1 cellular context compared by ENCODE assay signal in the genomic region with DNA sequence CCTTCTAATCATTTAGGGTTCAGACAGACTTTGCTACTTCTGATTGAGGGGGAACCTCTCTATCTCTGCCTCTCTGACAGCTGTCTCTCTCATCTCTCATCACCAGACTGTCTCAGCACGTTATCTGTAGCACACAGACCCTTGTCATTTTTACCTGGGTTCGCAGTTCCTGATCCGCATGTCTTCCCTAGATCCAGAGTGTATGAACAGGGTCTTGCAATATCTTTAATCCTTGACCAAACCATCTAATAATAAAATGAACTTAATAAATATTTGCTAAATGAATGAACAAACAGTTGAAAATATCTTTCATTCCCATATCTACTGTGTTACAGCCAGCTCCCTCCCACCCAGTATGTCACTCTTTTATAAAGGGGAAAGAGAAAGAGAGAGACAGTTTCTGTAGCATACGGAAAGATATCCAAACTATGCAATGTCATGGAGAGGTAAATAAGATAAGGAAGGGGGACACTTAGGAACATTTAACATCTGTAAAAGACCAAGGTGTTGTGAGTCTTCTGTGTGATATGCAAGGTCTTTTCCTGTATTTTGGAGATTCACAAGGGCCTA.
TF ChIP-seq lines count a peak whose summit lies in the region.

No MANE protein-coding gene starts in this region.

TF ChIP-seq in K562, 482 proteins besides CTCF, POLR2A, EP300 and RAD21 (continued from another document and continues in another):
- TF ChIP-seq, protein P1, sequence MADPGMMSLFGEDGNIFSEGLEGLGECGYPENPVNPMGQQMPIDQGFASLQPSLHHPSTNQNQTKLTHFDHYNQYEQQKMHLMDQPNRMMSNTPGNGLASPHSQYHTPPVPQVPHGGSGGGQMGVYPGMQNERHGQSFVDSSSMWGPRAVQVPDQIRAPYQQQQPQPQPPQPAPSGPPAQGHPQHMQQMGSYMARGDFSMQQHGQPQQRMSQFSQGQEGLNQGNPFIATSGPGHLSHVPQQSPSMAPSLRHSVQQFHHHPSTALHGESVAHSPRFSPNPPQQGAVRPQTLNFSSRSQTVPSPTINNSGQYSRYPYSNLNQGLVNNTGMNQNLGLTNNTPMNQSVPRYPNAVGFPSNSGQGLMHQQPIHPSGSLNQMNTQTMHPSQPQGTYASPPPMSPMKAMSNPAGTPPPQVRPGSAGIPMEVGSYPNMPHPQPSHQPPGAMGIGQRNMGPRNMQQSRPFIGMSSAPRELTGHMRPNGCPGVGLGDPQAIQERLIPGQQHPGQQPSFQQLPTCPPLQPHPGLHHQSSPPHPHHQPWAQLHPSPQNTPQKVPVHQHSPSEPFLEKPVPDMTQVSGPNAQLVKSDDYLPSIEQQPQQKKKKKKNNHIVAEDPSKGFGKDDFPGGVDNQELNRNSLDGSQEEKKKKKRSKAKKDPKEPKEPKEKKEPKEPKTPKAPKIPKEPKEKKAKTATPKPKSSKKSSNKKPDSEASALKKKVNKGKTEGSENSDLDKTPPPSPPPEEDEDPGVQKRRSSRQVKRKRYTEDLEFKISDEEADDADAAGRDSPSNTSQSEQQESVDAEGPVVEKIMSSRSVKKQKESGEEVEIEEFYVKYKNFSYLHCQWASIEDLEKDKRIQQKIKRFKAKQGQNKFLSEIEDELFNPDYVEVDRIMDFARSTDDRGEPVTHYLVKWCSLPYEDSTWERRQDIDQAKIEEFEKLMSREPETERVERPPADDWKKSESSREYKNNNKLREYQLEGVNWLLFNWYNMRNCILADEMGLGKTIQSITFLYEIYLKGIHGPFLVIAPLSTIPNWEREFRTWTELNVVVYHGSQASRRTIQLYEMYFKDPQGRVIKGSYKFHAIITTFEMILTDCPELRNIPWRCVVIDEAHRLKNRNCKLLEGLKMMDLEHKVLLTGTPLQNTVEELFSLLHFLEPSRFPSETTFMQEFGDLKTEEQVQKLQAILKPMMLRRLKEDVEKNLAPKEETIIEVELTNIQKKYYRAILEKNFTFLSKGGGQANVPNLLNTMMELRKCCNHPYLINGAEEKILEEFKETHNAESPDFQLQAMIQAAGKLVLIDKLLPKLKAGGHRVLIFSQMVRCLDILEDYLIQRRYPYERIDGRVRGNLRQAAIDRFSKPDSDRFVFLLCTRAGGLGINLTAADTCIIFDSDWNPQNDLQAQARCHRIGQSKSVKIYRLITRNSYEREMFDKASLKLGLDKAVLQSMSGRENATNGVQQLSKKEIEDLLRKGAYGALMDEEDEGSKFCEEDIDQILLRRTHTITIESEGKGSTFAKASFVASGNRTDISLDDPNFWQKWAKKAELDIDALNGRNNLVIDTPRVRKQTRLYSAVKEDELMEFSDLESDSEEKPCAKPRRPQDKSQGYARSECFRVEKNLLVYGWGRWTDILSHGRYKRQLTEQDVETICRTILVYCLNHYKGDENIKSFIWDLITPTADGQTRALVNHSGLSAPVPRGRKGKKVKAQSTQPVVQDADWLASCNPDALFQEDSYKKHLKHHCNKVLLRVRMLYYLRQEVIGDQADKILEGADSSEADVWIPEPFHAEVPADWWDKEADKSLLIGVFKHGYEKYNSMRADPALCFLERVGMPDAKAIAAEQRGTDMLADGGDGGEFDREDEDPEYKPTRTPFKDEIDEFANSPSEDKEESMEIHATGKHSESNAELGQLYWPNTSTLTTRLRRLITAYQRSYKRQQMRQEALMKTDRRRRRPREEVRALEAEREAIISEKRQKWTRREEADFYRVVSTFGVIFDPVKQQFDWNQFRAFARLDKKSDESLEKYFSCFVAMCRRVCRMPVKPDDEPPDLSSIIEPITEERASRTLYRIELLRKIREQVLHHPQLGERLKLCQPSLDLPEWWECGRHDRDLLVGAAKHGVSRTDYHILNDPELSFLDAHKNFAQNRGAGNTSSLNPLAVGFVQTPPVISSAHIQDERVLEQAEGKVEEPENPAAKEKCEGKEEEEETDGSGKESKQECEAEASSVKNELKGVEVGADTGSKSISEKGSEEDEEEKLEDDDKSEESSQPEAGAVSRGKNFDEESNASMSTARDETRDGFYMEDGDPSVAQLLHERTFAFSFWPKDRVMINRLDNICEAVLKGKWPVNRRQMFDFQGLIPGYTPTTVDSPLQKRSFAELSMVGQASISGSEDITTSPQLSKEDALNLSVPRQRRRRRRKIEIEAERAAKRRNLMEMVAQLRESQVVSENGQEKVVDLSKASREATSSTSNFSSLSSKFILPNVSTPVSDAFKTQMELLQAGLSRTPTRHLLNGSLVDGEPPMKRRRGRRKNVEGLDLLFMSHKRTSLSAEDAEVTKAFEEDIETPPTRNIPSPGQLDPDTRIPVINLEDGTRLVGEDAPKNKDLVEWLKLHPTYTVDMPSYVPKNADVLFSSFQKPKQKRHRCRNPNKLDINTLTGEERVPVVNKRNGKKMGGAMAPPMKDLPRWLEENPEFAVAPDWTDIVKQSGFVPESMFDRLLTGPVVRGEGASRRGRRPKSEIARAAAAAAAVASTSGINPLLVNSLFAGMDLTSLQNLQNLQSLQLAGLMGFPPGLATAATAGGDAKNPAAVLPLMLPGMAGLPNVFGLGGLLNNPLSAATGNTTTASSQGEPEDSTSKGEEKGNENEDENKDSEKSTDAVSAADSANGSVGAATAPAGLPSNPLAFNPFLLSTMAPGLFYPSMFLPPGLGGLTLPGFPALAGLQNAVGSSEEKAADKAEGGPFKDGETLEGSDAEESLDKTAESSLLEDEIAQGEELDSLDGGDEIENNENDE (IDR thresholded peaks at IDR 0.05; ENCODE audit: low read depth, low read length) = no peak
- TF ChIP-seq, protein P2, sequence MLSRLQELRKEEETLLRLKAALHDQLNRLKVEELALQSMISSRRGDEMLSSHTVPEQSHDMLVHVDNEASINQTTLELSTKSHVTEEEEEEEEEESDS (CRISPR knock-in tag; IDR thresholded peaks at IDR 0.05) = no peak
- TF ChIP-seq NCOA4 (IDR thresholded peaks at IDR 0.05; ENCODE audit: partially characterized antibody) (no peak), MED1 (CRISPR knock-in tag; IDR thresholded peaks at IDR 0.05; ENCODE audit: borderline replicate concordance) (no peak), TARDBP (IDR thresholded peaks at IDR 0.05) (peak; percentile 87; the same call in 1 of the 2 replicates), ZNF165 (CRISPR knock-in tag; IDR thresholded peaks at IDR 0.05; ENCODE audit: borderline replicate concordance) (no peak), TCF7 (IDR thresholded peaks at IDR 0.05; ENCODE audit: borderline replicate concordance) (peak; percentile 84; the same call in 1 of the 2 replicates), MYBL2 (IDR thresholded peaks at IDR 0.05; ENCODE audit: low read depth) (no peak), MYBL2 (CRISPR knock-in tag; IDR thresholded peaks at IDR 0.05; ENCODE audit: borderline replicate concordance) (no peak), PHF20 (IDR thresholded peaks at IDR 0.05; ENCODE audit: partially characterized antibody) (peak; percentile 13), ZNF79 (CRISPR knock-in tag; IDR thresholded peaks at IDR 0.05; ENCODE audit: low read depth) (no peak), ZNF778 (CRISPR knock-in tag; IDR thresholded peaks at IDR 0.05) (no peak), XRCC5 (IDR thresholded peaks at IDR 0.05; ENCODE audit: low read depth, low read length) (no peak), HNRNPLL (IDR thresholded peaks at IDR 0.05; ENCODE audit: low read depth, low read length, poor library complexity, severe bottlenecking) (no peak), DMBX1 (CRISPR knock-in tag; IDR thresholded peaks at IDR 0.05; ENCODE audit: borderline replicate concordance) (no peak), PHB (CRISPR knock-in tag; IDR thresholded peaks at IDR 0.05) (no peak), NR2C2 (CRISPR knock-in tag; IDR thresholded peaks at IDR 0.05) (no peak), NR2C2 (tag; IDR thresholded peaks at IDR 0.05) (no peak), RB1 (IDR thresholded peaks at IDR 0.05; ENCODE audit: low read depth) (no peak; the same call in 1 of the 2 replicates), ESRRB (CRISPR knock-in tag; IDR thresholded peaks at IDR 0.05; ENCODE audit: borderline replicate concordance) (no peak), HLTF (IDR thresholded peaks at IDR 0.05) (peak; percentile 79; the same call in 1 of the 2 replicates), ELF4 (CRISPR knock-in tag; IDR thresholded peaks at IDR 0.05) (no peak), ZNF764 (CRISPR knock-in tag; IDR thresholded peaks at IDR 0.05; ENCODE audit: low read depth) (no peak), BMI1 (IDR thresholded peaks at IDR 0.05; ENCODE audit: low read length) (no peak), KLF16 (IDR thresholded peaks at IDR 0.05) (peak; percentile 95), ZFP30 (CRISPR knock-in tag; IDR thresholded peaks at IDR 0.05; ENCODE audit: borderline replicate concordance) (no peak), ZBED1 (IDR thresholded peaks at IDR 0.05) (0 out of 2 replicates have a peak, but pooled peaks have one; percentile 62), ETS2 (tag; IDR thresholded peaks at IDR 0.05; ENCODE audit: borderline replicate concordance, poor library complexity, severe bottlenecking) (no peak), TRIM28 (IDR thresholded peaks at IDR 0.05) (no peak), PYGO2 (tag; IDR thresholded peaks at IDR 0.05) (no peak), ARID1B (IDR thresholded peaks at IDR 0.05) (peak; percentile 99), CEBPB (tag; IDR thresholded peaks at IDR 0.05) (no peak)
- TF ChIP-seq, protein P3, sequence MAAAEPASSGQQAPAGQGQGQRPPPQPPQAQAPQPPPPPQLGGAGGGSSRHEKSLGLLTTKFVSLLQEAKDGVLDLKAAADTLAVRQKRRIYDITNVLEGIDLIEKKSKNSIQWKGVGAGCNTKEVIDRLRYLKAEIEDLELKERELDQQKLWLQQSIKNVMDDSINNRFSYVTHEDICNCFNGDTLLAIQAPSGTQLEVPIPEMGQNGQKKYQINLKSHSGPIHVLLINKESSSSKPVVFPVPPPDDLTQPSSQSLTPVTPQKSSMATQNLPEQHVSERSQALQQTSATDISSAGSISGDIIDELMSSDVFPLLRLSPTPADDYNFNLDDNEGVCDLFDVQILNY (CRISPR knock-in tag; IDR thresholded peaks at IDR 0.05) = no peak
- TF ChIP-seq, protein P4, sequence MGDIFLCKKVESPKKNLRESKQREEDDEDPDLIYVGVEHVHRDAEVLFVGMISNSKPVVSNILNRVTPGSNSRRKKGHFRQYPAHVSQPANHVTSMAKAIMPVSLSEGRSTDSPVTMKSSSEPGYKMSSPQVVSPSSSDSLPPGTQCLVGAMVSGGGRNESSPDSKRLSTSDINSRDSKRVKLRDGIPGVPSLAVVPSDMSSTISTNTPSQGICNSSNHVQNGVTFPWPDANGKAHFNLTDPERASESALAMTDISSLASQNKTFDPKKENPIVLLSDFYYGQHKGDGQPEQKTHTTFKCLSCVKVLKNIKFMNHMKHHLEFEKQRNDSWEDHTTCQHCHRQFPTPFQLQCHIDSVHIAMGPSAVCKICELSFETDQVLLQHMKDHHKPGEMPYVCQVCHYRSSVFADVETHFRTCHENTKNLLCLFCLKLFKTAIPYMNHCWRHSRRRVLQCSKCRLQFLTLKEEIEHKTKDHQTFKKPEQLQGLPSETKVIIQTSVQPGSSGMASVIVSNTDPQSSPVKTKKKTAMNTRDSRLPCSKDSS (IDR thresholded peaks at IDR 0.05; ENCODE audit: low read depth, partially characterized antibody) = no peak
- TF ChIP-seq, protein P5, sequence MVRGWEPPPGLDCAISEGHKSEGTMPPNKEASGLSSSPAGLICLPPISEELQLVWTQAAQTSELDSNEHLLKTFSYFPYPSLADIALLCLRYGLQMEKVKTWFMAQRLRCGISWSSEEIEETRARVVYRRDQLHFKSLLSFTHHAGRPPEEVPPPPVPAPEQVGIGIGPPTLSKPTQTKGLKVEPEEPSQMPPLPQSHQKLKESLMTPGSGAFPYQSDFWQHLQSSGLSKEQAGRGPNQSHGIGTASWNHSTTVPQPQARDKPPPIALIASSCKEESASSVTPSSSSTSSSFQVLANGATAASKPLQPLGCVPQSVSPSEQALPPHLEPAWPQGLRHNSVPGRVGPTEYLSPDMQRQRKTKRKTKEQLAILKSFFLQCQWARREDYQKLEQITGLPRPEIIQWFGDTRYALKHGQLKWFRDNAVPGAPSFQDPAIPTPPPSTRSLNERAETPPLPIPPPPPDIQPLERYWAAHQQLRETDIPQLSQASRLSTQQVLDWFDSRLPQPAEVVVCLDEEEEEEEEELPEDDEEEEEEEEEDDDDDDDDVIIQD (CRISPR knock-in tag; IDR thresholded peaks at IDR 0.05) = no peak
- TF ChIP-seq, protein P6, sequence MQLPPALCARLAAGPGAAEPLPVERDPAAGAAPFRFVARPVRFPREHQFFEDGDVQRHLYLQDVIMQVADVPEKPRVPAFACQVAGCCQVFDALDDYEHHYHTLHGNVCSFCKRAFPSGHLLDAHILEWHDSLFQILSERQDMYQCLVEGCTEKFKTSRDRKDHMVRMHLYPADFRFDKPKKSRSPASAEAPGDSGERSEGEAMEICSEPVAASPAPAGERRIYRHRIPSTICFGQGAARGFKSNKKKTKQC (CRISPR knock-in tag; IDR thresholded peaks at IDR 0.05) = no peak
- TF ChIP-seq, protein P7, sequence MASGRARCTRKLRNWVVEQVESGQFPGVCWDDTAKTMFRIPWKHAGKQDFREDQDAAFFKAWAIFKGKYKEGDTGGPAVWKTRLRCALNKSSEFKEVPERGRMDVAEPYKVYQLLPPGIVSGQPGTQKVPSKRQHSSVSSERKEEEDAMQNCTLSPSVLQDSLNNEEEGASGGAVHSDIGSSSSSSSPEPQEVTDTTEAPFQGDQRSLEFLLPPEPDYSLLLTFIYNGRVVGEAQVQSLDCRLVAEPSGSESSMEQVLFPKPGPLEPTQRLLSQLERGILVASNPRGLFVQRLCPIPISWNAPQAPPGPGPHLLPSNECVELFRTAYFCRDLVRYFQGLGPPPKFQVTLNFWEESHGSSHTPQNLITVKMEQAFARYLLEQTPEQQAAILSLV (tag; IDR thresholded peaks at IDR 0.05) = no peak
- TF ChIP-seq, protein P8, sequence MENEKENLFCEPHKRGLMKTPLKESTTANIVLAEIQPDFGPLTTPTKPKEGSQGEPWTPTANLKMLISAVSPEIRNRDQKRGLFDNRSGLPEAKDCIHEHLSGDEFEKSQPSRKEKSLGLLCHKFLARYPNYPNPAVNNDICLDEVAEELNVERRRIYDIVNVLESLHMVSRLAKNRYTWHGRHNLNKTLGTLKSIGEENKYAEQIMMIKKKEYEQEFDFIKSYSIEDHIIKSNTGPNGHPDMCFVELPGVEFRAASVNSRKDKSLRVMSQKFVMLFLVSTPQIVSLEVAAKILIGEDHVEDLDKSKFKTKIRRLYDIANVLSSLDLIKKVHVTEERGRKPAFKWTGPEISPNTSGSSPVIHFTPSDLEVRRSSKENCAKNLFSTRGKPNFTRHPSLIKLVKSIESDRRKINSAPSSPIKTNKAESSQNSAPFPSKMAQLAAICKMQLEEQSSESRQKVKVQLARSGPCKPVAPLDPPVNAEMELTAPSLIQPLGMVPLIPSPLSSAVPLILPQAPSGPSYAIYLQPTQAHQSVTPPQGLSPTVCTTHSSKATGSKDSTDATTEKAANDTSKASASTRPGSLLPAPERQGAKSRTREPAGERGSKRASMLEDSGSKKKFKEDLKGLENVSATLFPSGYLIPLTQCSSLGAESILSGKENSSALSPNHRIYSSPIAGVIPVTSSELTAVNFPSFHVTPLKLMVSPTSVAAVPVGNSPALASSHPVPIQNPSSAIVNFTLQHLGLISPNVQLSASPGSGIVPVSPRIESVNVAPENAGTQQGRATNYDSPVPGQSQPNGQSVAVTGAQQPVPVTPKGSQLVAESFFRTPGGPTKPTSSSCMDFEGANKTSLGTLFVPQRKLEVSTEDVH (IDR thresholded peaks at IDR 0.05; ENCODE audit: low read depth, partially characterized antibody) = no peak
- TF ChIP-seq, protein P9, sequence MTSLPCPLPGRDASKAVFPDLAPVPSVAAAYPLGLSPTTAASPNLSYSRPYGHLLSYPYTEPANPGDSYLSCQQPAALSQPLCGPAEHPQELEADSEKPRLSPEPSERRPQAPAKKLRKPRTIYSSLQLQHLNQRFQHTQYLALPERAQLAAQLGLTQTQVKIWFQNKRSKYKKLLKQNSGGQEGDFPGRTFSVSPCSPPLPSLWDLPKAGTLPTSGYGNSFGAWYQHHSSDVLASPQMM (CRISPR knock-in tag; IDR thresholded peaks at IDR 0.05) = no peak
